Comparison of ENCODE assay signal across 14 cellular contexts in the genomic region with DNA sequence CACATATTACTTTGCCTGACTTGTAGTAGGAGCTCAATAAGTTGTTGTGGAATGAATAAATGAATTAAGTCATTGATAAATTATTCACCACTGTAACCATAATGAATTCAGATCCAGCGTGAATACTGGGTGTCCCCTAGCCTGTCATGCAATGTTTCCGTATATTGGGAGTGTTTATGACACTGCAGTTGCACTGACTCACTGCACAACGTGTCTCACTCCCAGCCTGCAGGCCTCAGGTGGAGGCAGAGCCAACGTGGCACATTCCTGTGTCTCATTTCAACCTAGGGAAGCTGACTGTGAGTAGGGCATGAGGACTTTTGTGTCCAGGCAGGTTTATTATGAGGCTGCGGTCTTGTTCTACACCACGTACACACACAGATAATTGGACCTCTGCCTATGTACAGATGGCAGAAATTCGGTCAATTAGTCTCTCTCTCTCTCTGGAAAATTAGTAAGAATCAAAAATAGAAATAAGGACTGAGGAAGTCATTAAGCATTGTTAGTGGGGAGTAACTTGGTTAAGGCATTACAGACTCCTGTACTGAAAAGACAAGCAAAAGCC.
DNase-seq lines count a peak whose midpoint lies in the region; TF ChIP-seq lines count a peak whose summit lies in the region.
"Had no signal": no experiment of that assay in that cellular context is flagged by ENCODE, and none has a peak within 500 bp of the region (broad histone marks: within the 10 kb centered on the region; RNA-seq: fewer than 3 reads in every experiment).

No MANE protein-coding gene starts in this region.

- H3K36me3 Mint-ChIP-seq in chondrocyte (ENCODE audit: low read depth) (no peaks in the 10 kb centered on the region), neural crest cell (ENCODE audit: low read depth) (no peaks in the 10 kb centered on the region), neural progenitor cell (no peaks in the 10 kb centered on the region)

- peaks cover 16% of the 10 kb centered on the region for H3K4me1 ChIP-seq in neural progenitor cell

- H3K9me3 Mint-ChIP-seq in chondrocyte (ENCODE audit: low read depth) (no peaks in the 10 kb centered on the region), neural crest cell (peaks cover 3% of the 10 kb centered on the region), neural progenitor cell (peaks cover 3% of the 10 kb centered on the region)

- no peak overlapping the region for H3K27ac ChIP-seq in neural progenitor cell
- H3K27ac ChIP-seq: HL-60 had no signal

- no peaks in the 10 kb centered on the region for H3K27me3 ChIP-seq in neural progenitor cell

- in situ Hi-C loops in GM13976 (cut with MboI; ENCODE audit: low sequenced_read_pairs, unreplicated experiment): no loop called here

- no peak overlapping the region for H3K4me3 Mint-ChIP-seq in chondrocyte (ENCODE audit: unreplicated experiment)
- no peak overlapping the region for H3K4me3 Mint-ChIP-seq in neural crest cell
- H3K4me3 Mint-ChIP-seq in neural progenitor cell: no peak overlapping the region

- H3F3A ChIP-seq in neural progenitor cell (ENCODE audit: low read depth): peaks cover 16% of the 10 kb centered on the region

- no peak for TF ChIP-seq CTCF in chondrocyte (IDR thresholded peaks at IDR 0.05)
- no peak for TF ChIP-seq CTCF in neural crest cell (conservative IDR thresholded peaks at IDR 0.05)
- TF ChIP-seq CTCF in neural progenitor cell (IDR thresholded peaks at IDR 0.05): no peak
- TF ChIP-seq CTCF in GM13976 (IDR thresholded peaks at IDR 0.05; ENCODE audit: borderline replicate concordance, control extremely low read depth, extremely low read depth, insufficient read depth, missing control alignments): no peak

- no peak overlapping the region for H3K4me2 ChIP-seq in neural progenitor cell

- H3K27me3 Mint-ChIP-seq in chondrocyte (ENCODE audit: low read depth) (no peaks in the 10 kb centered on the region), neural crest cell (ENCODE audit: low read depth) (no peaks in the 10 kb centered on the region), neural progenitor cell (ENCODE audit: insufficient read depth, low read depth) (no peaks in the 10 kb centered on the region)

- no peaks in the 10 kb centered on the region for H3K9me3 ChIP-seq in neural progenitor cell (ENCODE audit: low read depth)

- H3K36me3 ChIP-seq in neural progenitor cell: no peaks in the 10 kb centered on the region

- H3K4me3 ChIP-seq in neural progenitor cell: no peak overlapping the region

- H2AFZ ChIP-seq in neural progenitor cell (replicated peaks): no peak overlapping the region

- DNase-seq in EH (ENCODE audit: low read depth): peak; percentile 58
- peak; percentile 46 for DNase-seq in LoVo (ENCODE audit: low spot score)
- DNase-seq in chondrocyte (ENCODE audit: low spot score): no peak
- no peak for DNase-seq in neural crest cell (ENCODE audit: low read depth, low spot score)
- no peak for DNase-seq in neural progenitor cell (ENCODE audit: low spot score)
- no peak for DNase-seq in stimulated activated CD4-positive, alpha-beta T cell treated with anti-CD3 and anti-CD28 coated beads, Interleukin-1b, Interleukin-23, amount 100 ng/mL, for 48 hours
- no peak for DNase-seq in GM13976 (ENCODE audit: low spot score)
- no peak for DNase-seq in T-helper 9 cell
- DNase-seq: activated gamma-delta T cell treated with Interleukin-2 at 50 U/mL for 16 hours, erythroblast, NCI-H1694, retina, T1000 had no signal

- peak overlapping the region; percentile 8 for H3K27ac Mint-ChIP-seq in chondrocyte (ENCODE audit: unreplicated experiment)
- H3K27ac Mint-ChIP-seq in neural crest cell (ENCODE audit: unreplicated experiment): peak overlapping the region; percentile 29
- no peak overlapping the region for H3K27ac Mint-ChIP-seq in neural progenitor cell

- H3K4me1 Mint-ChIP-seq in chondrocyte (ENCODE audit: low read depth) (peaks cover 17% of the 10 kb centered on the region), neural crest cell (peaks cover 49% of the 10 kb centered on the region), neural progenitor cell (peaks cover 10% of the 10 kb centered on the region)

- H3K9ac ChIP-seq in neural progenitor cell: no peak overlapping the region

- H3K79me2 ChIP-seq in neural progenitor cell (ENCODE audit: low read depth): no peaks in the 10 kb centered on the region

- no peaks in the 10 kb centered on the region for H4K20me1 ChIP-seq in neural progenitor cell (ENCODE audit: low read depth)

Comparison
In these comparisons a context has a peak if more than half of its experiments do, and no peak if none do; other contexts are left out.
1. DNase-seq: peak in EH (single experiment) and LoVo (single experiment); none in chondrocyte (single experiment), neural crest cell (single experiment), neural progenitor cell (single experiment), stimulated activated CD4-positive, alpha-beta T cell treated with anti-CD3 and anti-CD28 coated beads, Interleukin-1b, Interleukin-23, amount 100 ng/mL, for 48 hours (single experiment), GM13976 (single experiment) and T-helper 9 cell (single experiment).